In the genomic region with DNA sequence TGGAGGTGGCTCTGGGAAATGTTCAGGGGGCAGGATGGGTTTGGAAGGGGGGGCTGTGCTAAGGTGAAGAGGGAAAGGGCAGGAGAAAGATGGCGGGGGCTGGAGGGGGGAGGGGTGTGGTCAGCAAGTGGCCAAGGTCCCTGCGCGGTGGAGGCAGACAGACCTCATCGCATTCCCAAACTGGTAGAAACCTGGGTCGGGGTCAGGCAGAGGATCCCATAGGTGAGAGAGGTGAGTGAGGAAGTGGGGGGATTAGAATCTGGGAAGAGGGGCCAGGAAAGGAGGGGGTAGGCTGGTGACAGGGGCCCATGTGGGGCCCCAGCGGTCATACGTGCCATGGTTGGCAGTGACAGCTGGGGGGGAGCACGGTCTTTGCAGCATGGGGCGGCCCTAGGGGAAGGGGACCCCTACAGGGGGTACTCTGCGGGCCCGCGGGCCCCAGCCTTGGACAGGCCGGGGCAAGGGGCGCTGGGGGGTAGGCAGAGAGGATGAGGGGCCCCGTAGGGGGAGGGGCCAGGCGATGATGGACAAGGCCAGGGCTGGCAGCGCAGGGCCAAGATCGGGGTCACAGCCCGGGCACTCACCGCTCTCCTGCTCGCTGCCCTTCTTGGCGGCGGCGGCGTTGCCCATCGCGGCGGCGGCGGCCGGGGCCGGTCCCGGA, we compare ENCODE assay signal across 1 cellular context.
TF ChIP-seq lines count a peak whose summit lies in the region.

No MANE protein-coding gene starts in this region.

TF ChIP-seq in HEK293, 187 proteins besides CTCF, POLR2A, EP300 and RAD21 (continued from another document and continues in another):
- TF ChIP-seq PATZ1 (tag by site-specific recombination; IDR thresholded peaks at IDR 0.05) (peak; percentile 52), ZBTB8A (tag by site-specific recombination; IDR thresholded peaks at IDR 0.05) (0 out of 2 replicates have a peak, but pooled peaks have one; percentile 28), ZNF549 (tag by site-specific recombination; IDR thresholded peaks at IDR 0.05) (no peak), ZNF623 (tag by site-specific recombination; IDR thresholded peaks at IDR 0.05) (no peak), ZBTB1 (tag by site-specific recombination; IDR thresholded peaks at IDR 0.05) (no peak), ZNF174 (tag by site-specific recombination; IDR thresholded peaks at IDR 0.05) (no peak), ZNF140 (tag by site-specific recombination; IDR thresholded peaks at IDR 0.05) (no peak), BCL11B (tag by site-specific recombination; IDR thresholded peaks at IDR 0.05; ENCODE audit: low read depth) (no peak), SP7 (tag by site-specific recombination; IDR thresholded peaks at IDR 0.05) (no peak), KLF1 (tag by site-specific recombination; IDR thresholded peaks at IDR 0.05) (peak; percentile 31; the same call in 1 of the 2 replicates), ZNF239 (tag by site-specific recombination; IDR thresholded peaks at IDR 0.05) (no peak), ZNF214 (tag by site-specific recombination; IDR thresholded peaks at IDR 0.05; ENCODE audit: borderline replicate concordance) (no peak), ZNF571 (tag by site-specific recombination; IDR thresholded peaks at IDR 0.05) (no peak), ZNF600 (tag by site-specific recombination; IDR thresholded peaks at IDR 0.05) (no peak), ZBTB7A (tag by site-specific recombination; IDR thresholded peaks at IDR 0.05; ENCODE audit: low read depth) (no peak), ZNF23 (tag by site-specific recombination; IDR thresholded peaks at IDR 0.05; ENCODE audit: borderline replicate concordance) (no peak), ZNF558 (tag by site-specific recombination; IDR thresholded peaks at IDR 0.05) (no peak), ZNF473 (tag by site-specific recombination; IDR thresholded peaks at IDR 0.05) (no peak), ZIC2 (tag by site-specific recombination; IDR thresholded peaks at IDR 0.05) (peak; percentile 69), ZNF830 (tag by site-specific recombination; IDR thresholded peaks at IDR 0.05; ENCODE audit: low read depth) (no peak), ZEB2 (tag by site-specific recombination; IDR thresholded peaks at IDR 0.05) (no peak), EGR2 (tag by site-specific recombination; IDR thresholded peaks at IDR 0.05; ENCODE audit: low read depth) (no peak), ZNF768 (tag by site-specific recombination; IDR thresholded peaks at IDR 0.05) (no peak), ZNF621 (tag by site-specific recombination; IDR thresholded peaks at IDR 0.05) (no peak), ZNF777 (tag by site-specific recombination; IDR thresholded peaks at IDR 0.05; ENCODE audit: borderline replicate concordance) (no peak), ZNF530 (tag by site-specific recombination; IDR thresholded peaks at IDR 0.05; ENCODE audit: low read depth) (no peak), ZSCAN30 (tag by site-specific recombination; IDR thresholded peaks at IDR 0.05) (0 out of 2 replicates have a peak, but pooled peaks have one; percentile 13), ZNF660 (tag by site-specific recombination; IDR thresholded peaks at IDR 0.05) (0 out of 2 replicates have a peak, but pooled peaks have one; percentile 49), GLI4 (tag by site-specific recombination; IDR thresholded peaks at IDR 0.05) (no peak), ZBTB20 (tag by site-specific recombination; IDR thresholded peaks at IDR 0.05) (peak; percentile 49; the same call in 1 of the 2 replicates), ZNF280D (tag by site-specific recombination; IDR thresholded peaks at IDR 0.05) (no peak), ZBTB26 (tag by site-specific recombination; optimal IDR thresholded peaks at IDR 0.05) (peak; percentile 12), ZNF394 (tag by site-specific recombination; IDR thresholded peaks at IDR 0.05; ENCODE audit: borderline replicate concordance) (no peak), ZXDB (tag by site-specific recombination; IDR thresholded peaks at IDR 0.05) (peak; percentile 22), KLF8 (tag by site-specific recombination; IDR thresholded peaks at IDR 0.05) (no peak), ZNF19 (tag by site-specific recombination; IDR thresholded peaks at IDR 0.05; ENCODE audit: low read depth) (no peak), GLI2 (tag by site-specific recombination; IDR thresholded peaks at IDR 0.05; ENCODE audit: borderline replicate concordance, low read depth) (no peak)
- TF ChIP-seq, protein P1, sequence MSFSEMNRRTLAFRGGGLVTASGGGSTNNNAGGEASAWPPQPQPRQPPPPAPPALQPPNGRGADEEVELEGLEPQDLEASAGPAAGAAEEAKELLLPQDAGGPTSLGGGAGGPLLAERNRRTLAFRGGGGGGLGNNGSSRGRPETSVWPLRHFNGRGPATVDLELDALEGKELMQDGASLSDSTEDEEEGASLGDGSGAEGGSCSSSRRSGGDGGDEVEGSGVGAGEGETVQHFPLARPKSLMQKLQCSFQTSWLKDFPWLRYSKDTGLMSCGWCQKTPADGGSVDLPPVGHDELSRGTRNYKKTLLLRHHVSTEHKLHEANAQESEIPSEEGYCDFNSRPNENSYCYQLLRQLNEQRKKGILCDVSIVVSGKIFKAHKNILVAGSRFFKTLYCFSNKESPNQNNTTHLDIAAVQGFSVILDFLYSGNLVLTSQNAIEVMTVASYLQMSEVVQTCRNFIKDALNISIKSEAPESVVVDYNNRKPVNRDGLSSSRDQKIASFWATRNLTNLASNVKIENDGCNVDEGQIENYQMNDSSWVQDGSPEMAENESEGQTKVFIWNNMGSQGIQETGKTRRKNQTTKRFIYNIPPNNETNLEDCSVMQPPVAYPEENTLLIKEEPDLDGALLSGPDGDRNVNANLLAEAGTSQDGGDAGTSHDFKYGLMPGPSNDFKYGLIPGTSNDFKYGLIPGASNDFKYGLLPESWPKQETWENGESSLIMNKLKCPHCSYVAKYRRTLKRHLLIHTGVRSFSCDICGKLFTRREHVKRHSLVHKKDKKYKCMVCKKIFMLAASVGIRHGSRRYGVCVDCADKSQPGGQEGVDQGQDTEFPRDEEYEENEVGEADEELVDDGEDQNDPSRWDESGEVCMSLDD (tag by site-specific recombination; IDR thresholded peaks at IDR 0.05) = peak; percentile 69; the same call in 1 of the 2 replicates
- TF ChIP-seq, protein P2, sequence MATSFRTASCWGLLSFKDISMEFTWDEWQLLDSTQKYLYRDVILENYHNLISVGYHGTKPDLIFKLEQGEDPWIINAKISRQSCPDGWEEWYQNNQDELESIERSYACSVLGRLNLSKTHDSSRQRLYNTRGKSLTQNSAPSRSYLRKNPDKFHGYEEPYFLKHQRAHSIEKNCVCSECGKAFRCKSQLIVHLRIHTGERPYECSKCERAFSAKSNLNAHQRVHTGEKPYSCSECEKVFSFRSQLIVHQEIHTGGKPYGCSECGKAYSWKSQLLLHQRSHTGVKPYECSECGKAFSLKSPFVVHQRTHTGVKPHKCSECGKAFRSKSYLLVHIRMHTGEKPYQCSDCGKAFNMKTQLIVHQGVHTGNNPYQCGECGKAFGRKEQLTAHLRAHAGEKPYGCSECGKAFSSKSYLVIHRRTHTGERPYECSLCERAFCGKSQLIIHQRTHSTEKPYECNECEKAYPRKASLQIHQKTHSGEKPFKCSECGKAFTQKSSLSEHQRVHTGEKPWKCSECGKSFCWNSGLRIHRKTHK (tag by site-specific recombination; IDR thresholded peaks at IDR 0.05) = no peak
- TF ChIP-seq, protein P3, sequence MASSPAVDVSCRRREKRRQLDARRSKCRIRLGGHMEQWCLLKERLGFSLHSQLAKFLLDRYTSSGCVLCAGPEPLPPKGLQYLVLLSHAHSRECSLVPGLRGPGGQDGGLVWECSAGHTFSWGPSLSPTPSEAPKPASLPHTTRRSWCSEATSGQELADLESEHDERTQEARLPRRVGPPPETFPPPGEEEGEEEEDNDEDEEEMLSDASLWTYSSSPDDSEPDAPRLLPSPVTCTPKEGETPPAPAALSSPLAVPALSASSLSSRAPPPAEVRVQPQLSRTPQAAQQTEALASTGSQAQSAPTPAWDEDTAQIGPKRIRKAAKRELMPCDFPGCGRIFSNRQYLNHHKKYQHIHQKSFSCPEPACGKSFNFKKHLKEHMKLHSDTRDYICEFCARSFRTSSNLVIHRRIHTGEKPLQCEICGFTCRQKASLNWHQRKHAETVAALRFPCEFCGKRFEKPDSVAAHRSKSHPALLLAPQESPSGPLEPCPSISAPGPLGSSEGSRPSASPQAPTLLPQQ (tag by site-specific recombination; IDR thresholded peaks at IDR 0.05) = peak; percentile 63
- TF ChIP-seq, protein P4, sequence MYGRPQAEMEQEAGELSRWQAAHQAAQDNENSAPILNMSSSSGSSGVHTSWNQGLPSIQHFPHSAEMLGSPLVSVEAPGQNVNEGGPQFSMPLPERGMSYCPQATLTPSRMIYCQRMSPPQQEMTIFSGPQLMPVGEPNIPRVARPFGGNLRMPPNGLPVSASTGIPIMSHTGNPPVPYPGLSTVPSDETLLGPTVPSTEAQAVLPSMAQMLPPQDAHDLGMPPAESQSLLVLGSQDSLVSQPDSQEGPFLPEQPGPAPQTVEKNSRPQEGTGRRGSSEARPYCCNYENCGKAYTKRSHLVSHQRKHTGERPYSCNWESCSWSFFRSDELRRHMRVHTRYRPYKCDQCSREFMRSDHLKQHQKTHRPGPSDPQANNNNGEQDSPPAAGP (tag by site-specific recombination; IDR thresholded peaks at IDR 0.05) = no peak
- TF ChIP-seq, protein P5, sequence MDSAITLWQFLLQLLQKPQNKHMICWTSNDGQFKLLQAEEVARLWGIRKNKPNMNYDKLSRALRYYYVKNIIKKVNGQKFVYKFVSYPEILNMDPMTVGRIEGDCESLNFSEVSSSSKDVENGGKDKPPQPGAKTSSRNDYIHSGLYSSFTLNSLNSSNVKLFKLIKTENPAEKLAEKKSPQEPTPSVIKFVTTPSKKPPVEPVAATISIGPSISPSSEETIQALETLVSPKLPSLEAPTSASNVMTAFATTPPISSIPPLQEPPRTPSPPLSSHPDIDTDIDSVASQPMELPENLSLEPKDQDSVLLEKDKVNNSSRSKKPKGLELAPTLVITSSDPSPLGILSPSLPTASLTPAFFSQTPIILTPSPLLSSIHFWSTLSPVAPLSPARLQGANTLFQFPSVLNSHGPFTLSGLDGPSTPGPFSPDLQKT (IDR thresholded peaks at IDR 0.05; ENCODE audit: borderline replicate concordance, low read depth, low read length) = no peak
- TF ChIP-seq, protein P6, sequence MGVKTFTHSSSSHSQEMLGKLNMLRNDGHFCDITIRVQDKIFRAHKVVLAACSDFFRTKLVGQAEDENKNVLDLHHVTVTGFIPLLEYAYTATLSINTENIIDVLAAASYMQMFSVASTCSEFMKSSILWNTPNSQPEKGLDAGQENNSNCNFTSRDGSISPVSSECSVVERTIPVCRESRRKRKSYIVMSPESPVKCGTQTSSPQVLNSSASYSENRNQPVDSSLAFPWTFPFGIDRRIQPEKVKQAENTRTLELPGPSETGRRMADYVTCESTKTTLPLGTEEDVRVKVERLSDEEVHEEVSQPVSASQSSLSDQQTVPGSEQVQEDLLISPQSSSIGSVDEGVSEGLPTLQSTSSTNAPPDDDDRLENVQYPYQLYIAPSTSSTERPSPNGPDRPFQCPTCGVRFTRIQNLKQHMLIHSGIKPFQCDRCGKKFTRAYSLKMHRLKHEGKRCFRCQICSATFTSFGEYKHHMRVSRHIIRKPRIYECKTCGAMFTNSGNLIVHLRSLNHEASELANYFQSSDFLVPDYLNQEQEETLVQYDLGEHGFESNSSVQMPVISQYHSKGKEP (tag by site-specific recombination; IDR thresholded peaks at IDR 0.05) = no peak
